ENCODE assay signal across 13 cellular contexts in genomic region chrY:2913066-2913815, GRCh38. TPM values are rescaled to one million over a fixed set of nuclear protein-coding genes. Genes with fewer than 3 reads are reported as not detected.
DNase-seq lines count a peak whose midpoint lies in the region; ATAC-seq and TF ChIP-seq lines count a peak whose summit lies in the region.
"Had no signal": no experiment of that assay in that cellular context is flagged by ENCODE, and none has a peak within 500 bp of the region (broad histone marks: within the 10 kb centered on the region; RNA-seq: fewer than 3 reads in every experiment).

No MANE protein-coding gene starts in this region.

- H3K79me2 ChIP-seq in mammary epithelial cell (ENCODE audit: insufficient read depth, low read length): no peaks in the 10 kb centered on the region
- H3K79me2 ChIP-seq: parathyroid adenoma had no signal

- DNase-seq in COR-L47 (lab: John Stamatoyannopoulos, UW) (peak; percentile 7), WTC11 (ENCODE audit: low spot score) (no peak), glomerular visceral epithelial cell (ENCODE audit: extremely low spot score) (peak; percentile 29), mammary epithelial cell (no peak), GDM1 (lab: John Stamatoyannopoulos, UW) (no peak)
- DNase-seq: esophagus squamous epithelium, IMR-90 had no signal

- H3K27ac ChIP-seq in mammary epithelial cell (ENCODE audit: insufficient read depth, low read depth, low read length): no peak overlapping the region
- H3K27ac ChIP-seq: esophagus squamous epithelium, parathyroid adenoma had no signal

- H3K9ac ChIP-seq in mammary epithelial cell (ENCODE audit: insufficient read depth, low read length): no peak overlapping the region
- H3K9ac ChIP-seq: parathyroid adenoma had no signal

- in situ Hi-C loops in mammary epithelial cell (cut with MboI; ENCODE audit: low sequenced_read_pairs in 2 of 2): no loop called here

- CTCF ChIA-PET in WTC11 (lab: Charles Lee) (no interaction called here), mammary epithelial cell (lab: Charles Lee; ENCODE audit: low non-redundant PET) (no interaction called here)

- no peaks in the 10 kb centered on the region for H3K36me3 Mint-ChIP-seq in WTC11

- POLR2A ChIA-PET in WTC11 (lab: Charles Lee): no interaction called here

- intact Hi-C loops in mammary epithelial cell (cut with micrococcal nuclease): no loop called here

- H3K27me3 ChIP-seq in mammary epithelial cell (ENCODE audit: insufficient read depth, low read length): no peaks in the 10 kb centered on the region
- H3K27me3 ChIP-seq: esophagus squamous epithelium had no signal

- H3K27ac Mint-ChIP-seq in WTC11: no peak overlapping the region

- dilution Hi-C loops in mammary epithelial cell (cut with HindIII; ENCODE audit: low sequenced_read_pairs): no loop called here

- no peak overlapping the region for H3K4me2 ChIP-seq in mammary epithelial cell (ENCODE audit: insufficient read depth, low read depth, low read length)

- no peaks in the 10 kb centered on the region for H3K27me3 Mint-ChIP-seq in WTC11 (ENCODE audit: low read depth)

- TF ChIP-seq CTCF in WTC11 (IDR thresholded peaks at IDR 0.05) (no peak), mammary epithelial cell (conservative IDR thresholded peaks at IDR 0.05 in 1 of 2, IDR thresholded peaks at IDR 0.05 in 1 of 2; ENCODE audit: extremely low read depth in 1 of 2, insufficient read depth in 1 of 2, low read depth in 1 of 2, low read length in 2 of 2) (no peak)

- peaks cover 9% of the 10 kb centered on the region for H3K4me1 Mint-ChIP-seq in WTC11

- no TSS peak for BruUV-seq in mammary epithelial cell (replicated peaks; lab: Mats Ljungman, UMichigan)

- no peaks in the 10 kb centered on the region for H3K36me3 ChIP-seq in mammary epithelial cell (ENCODE audit: insufficient read depth, low read length)
- H3K36me3 ChIP-seq: esophagus squamous epithelium had no signal

- no peaks in the 10 kb centered on the region for H3K9me3 ChIP-seq in mammary epithelial cell (replicated peaks; ENCODE audit: insufficient read depth, low read length)
- H3K9me3 ChIP-seq: esophagus squamous epithelium had no signal

- 0 out of 2 replicates have a peak, but pooled peaks cover 3% of the 10 kb centered on the region for H3K9me3 Mint-ChIP-seq in WTC11

- H3K4me3 Mint-ChIP-seq in WTC11: no peak overlapping the region

- no peaks in the 10 kb centered on the region for H3K4me1 ChIP-seq in mammary epithelial cell (ENCODE audit: insufficient read depth, low read length)
- H3K4me1 ChIP-seq: esophagus squamous epithelium, parathyroid adenoma had no signal

- H2AFZ ChIP-seq in mammary epithelial cell (ENCODE audit: low read depth, low read length): no peak overlapping the region
- H2AFZ ChIP-seq: parathyroid adenoma had no signal

- no peaks in the 10 kb centered on the region for H4K20me1 ChIP-seq in mammary epithelial cell (ENCODE audit: insufficient read depth, low read length)

- no peak overlapping the region for H3K4me3 ChIP-seq in mammary epithelial cell (replicated peaks in 1 of 3; ENCODE audit: insufficient read depth in 1 of 3, low read depth in 2 of 3, low read length in 3 of 3)
- H3K4me3 ChIP-seq: esophagus squamous epithelium, GM12878 had no signal

- peak; percentile 60 for ATAC-seq in HG02588 (IDR thresholded peaks at IDR 0.05; ENCODE audit: unreplicated experiment)
- 0 out of 2 replicates have a peak, but pooled peaks have one; percentile 26 for ATAC-seq in WTC11
- ATAC-seq in GM18870 (IDR thresholded peaks at IDR 0.05; ENCODE audit: unreplicated experiment): no peak
- ATAC-seq in GM18520 (IDR thresholded peaks at IDR 0.05; ENCODE audit: unreplicated experiment): no peak
- ATAC-seq: GM12878 had no signal

TF ChIP-seq in WTC11, 78 proteins besides CTCF, POLR2A, EP300 and RAD21:
- TF ChIP-seq FOXJ3 (CRISPR knock-in tag; IDR thresholded peaks at IDR 0.05; ENCODE audit: borderline replicate concordance): no peak
- TF ChIP-seq IRF1 (CRISPR knock-in tag; IDR thresholded peaks at IDR 0.05): no peak

RNA-seq across cellular contexts. Expression of gene ZFY, which starts 21.9 kb away (rescaled TPM):
- 6.0 to 8.4 TPM (median 7.7 TPM) in 3 replicates for total RNA-seq in WTC11 (2021)
- total RNA-seq in mammary epithelial cell: not detected
- not detected for polyA plus RNA-seq in mammary epithelial cell
- not detected for polyA minus RNA-seq in mammary epithelial cell
- total RNA-seq: GM12878, IMR-90, urinary bladder had no signal
- polyA plus RNA-seq: GM12878, IMR-90 had no signal

Comparison
In these comparisons a context has a peak if more than half of its experiments do, and no peak if none do; other contexts are left out.
1. DNase-seq: peak in COR-L47 (single experiment) and glomerular visceral epithelial cell (single experiment); none in WTC11 (single experiment), mammary epithelial cell (single experiment) and GDM1 (single experiment).
2. ATAC-seq: peak in HG02588 (single experiment) and WTC11 (single experiment); none in GM18870 (single experiment) and GM18520 (single experiment).